ENCODE assay signal across 2 cellular contexts in genomic region chr6:145263807-145264206, GRCh38.
A peak's percentile ranks its signal among the peaks of the same experiment; 100 is the strongest.
TF ChIP-seq lines count a peak whose summit lies in the region.

No MANE protein-coding gene starts in this region.

TF ChIP-seq in PFSK-1, 5 proteins besides CTCF, POLR2A, EP300 and RAD21 (continued from another document):
- no peak; a peak in 1 of 4 replicates for TF ChIP-seq REST (IDR thresholded peaks at IDR 0.05; ENCODE audit: insufficient read depth in 1 of 2, low read depth in 2 of 2, low read length in 2 of 2)

TF ChIP-seq in SK-N-SH, 30 proteins besides CTCF, POLR2A, EP300 and RAD21 (continued from another document):
- no peak for TF ChIP-seq ZBTB33 (IDR thresholded peaks at IDR 0.05; ENCODE audit: borderline replicate concordance, low read depth)
- no peak for TF ChIP-seq SMC3 (IDR thresholded peaks at IDR 0.05; ENCODE audit: low read depth, low read length)
- no peak for TF ChIP-seq RXRA (IDR thresholded peaks at IDR 0.05; ENCODE audit: borderline replicate concordance, low read depth)
- TF ChIP-seq MAX (IDR thresholded peaks at IDR 0.05; ENCODE audit: low read depth) = no peak
- TF ChIP-seq EZH2phosphoT487 (IDR thresholded peaks at IDR 0.05; ENCODE audit: borderline replicate concordance, low read depth) = no peak
- peak; percentile 88 for TF ChIP-seq GATA2 (CRISPR knock-in tag; IDR thresholded peaks at IDR 0.05)
- no peak for TF ChIP-seq PBX3 (IDR thresholded peaks at IDR 0.05)
- no peak for TF ChIP-seq TAF1 (IDR thresholded peaks at IDR 0.05; ENCODE audit: borderline replicate concordance, low read depth, low read length)
- TF ChIP-seq USF2 (IDR thresholded peaks at IDR 0.05; ENCODE audit: borderline replicate concordance, low read depth, low read length) = no peak
- TF ChIP-seq CHD2 (IDR thresholded peaks at IDR 0.05; ENCODE audit: low read length, partially characterized antibody) = peak; percentile 53
- TF ChIP-seq POLR2AphosphoS5 (IDR thresholded peaks at IDR 0.05; ENCODE audit: low read depth, low read length) = no peak
- TF ChIP-seq MEF2A (IDR thresholded peaks at IDR 0.05; ENCODE audit: borderline replicate concordance, low read depth) = no peak
- no peak for TF ChIP-seq USF1 (IDR thresholded peaks at IDR 0.05; ENCODE audit: borderline replicate concordance, low read depth)
- TF ChIP-seq SIN3A (IDR thresholded peaks at IDR 0.05; ENCODE audit: borderline replicate concordance, low read depth, low read length) = no peak
